In genomic region chr1:208409171-208409570, GRCh38 we compare ENCODE assay signal across 17 cellular contexts.
DNase-seq lines count a peak whose midpoint lies in the region; ATAC-seq and TF ChIP-seq lines count a peak whose summit lies in the region.
"Had no signal": no experiment of that assay in that cellular context is flagged by ENCODE, and none has a peak within 500 bp of the region (broad histone marks: within the 10 kb centered on the region; RNA-seq: fewer than 3 reads in every experiment).

No MANE protein-coding gene starts in this region.

- no peaks in the 10 kb centered on the region for H3K36me3 Mint-ChIP-seq in activated CD8-positive, alpha-beta memory T cell treated with anti-CD3 and anti-CD28 coated beads, Interleukin-2, amount 10 ng/mL, durations not matched to agents 7 days and 5 days
- H3K36me3 Mint-ChIP-seq: CD4-positive, CD25-positive, alpha-beta regulatory T cell had no signal

- H3K27me3 Mint-ChIP-seq in activated CD8-positive, alpha-beta memory T cell treated with anti-CD3 and anti-CD28 coated beads, Interleukin-2, amount 10 ng/mL, durations not matched to agents 7 days and 5 days, result peaks cover 5% of the 10 kb centered on the region
- H3K27me3 Mint-ChIP-seq: CD4-positive, CD25-positive, alpha-beta regulatory T cell had no signal

- no peak overlapping the region for H3K27ac Mint-ChIP-seq in activated CD8-positive, alpha-beta memory T cell treated with anti-CD3 and anti-CD28 coated beads, Interleukin-2, amount 10 ng/mL, durations not matched to agents 7 days and 5 days
- H3K27ac Mint-ChIP-seq: CD4-positive, CD25-positive, alpha-beta regulatory T cell; HFFc6 had no signal

- in situ Hi-C loops in ACHN (cut with HindIII; ENCODE audit: low pct_ligation_motif_present, low pct_unique_long_range_greater_than_20kb, low sequenced_read_pairs), result no loop called here

- H3K4me3 Mint-ChIP-seq in activated CD8-positive, alpha-beta memory T cell treated with anti-CD3 and anti-CD28 coated beads, Interleukin-2, amount 10 ng/mL, durations not matched to agents 7 days and 5 days, result no peak overlapping the region
- H3K4me3 Mint-ChIP-seq: CD4-positive, CD25-positive, alpha-beta regulatory T cell; HFFc6 had no signal

- TF ChIP-seq CTCF in AG09309 (IDR thresholded peaks at IDR 0.05; ENCODE audit: control insufficient read depth, insufficient read depth, low read depth, low read length, missing control alignments), result no peak

- ATAC-seq in SK-N-SH treated with all-trans-retinoic acid at 6 μM for 48 hours (peak; percentile 97), HG03159 (IDR thresholded peaks at IDR 0.05; ENCODE audit: unreplicated experiment) (no peak)
- no peak for ATAC-seq in activated CD8-positive, alpha-beta memory T cell treated with anti-CD3 and anti-CD28 coated beads, Interleukin-2, amount 10 ng/mL, durations not matched to agents 7 days and 5 days

- CTCF ChIA-PET in activated CD8-positive, alpha-beta memory T cell treated with anti-CD3 and anti-CD28 coated beads, Interleukin-2, amount 10 ng/mL, durations not matched to agents 7 days and 5 days (lab: Charles Lee), result no interaction called here

- no peaks in the 10 kb centered on the region for H3K9me3 Mint-ChIP-seq in activated CD8-positive, alpha-beta memory T cell treated with anti-CD3 and anti-CD28 coated beads, Interleukin-2, amount 10 ng/mL, durations not matched to agents 7 days and 5 days (ENCODE audit: low read depth)
- H3K9me3 Mint-ChIP-seq: HFFc6 had no signal

- no peak overlapping the region for H3K4me3 ChIP-seq in AG09309 (ENCODE audit: control insufficient read depth, low read depth, low read length)
- H3K4me3 ChIP-seq: BLaER1 treated with 17β-estradiol and CSF1 and Interleukin-3, amounts not matched to agents 10 nM and 100 nM; HAP-1 had no signal

- H3K4me1 Mint-ChIP-seq in activated CD8-positive, alpha-beta memory T cell treated with anti-CD3 and anti-CD28 coated beads, Interleukin-2, amount 10 ng/mL, durations not matched to agents 7 days and 5 days, result no peaks in the 10 kb centered on the region
- H3K4me1 Mint-ChIP-seq: CD4-positive, CD25-positive, alpha-beta regulatory T cell had no signal

- DNase-seq in AG09309 (ENCODE audit: low read depth), result peak; percentile 7
- DNase-seq in EL, result peak; percentile 3
- DNase-seq in fibroblast of peridontal ligament (ENCODE audit: extremely low read depth), result peak; percentile 30
- DNase-seq in ACHN, result no peak
- DNase-seq in activated CD8-positive, alpha-beta memory T cell treated with anti-CD3 and anti-CD28 coated beads, Interleukin-2, amount 10 ng/mL, durations not matched to agents 7 days and 5 days, result no peak
- DNase-seq: AML-193; Calu3; CD4-positive, CD25-positive, alpha-beta regulatory T cell; DMS 273 treated with DMSO at 0.1 percent for 48 hours; DMS79; GDM1; GOT3; HFFc6 had no signal

TF ChIP-seq in SK-N-SH treated with all-trans-retinoic acid at 6 μM for 48 hours, 23 proteins besides CTCF, POLR2A, EP300 and RAD21:
- no peak for TF ChIP-seq CSRNP3 (CRISPR knock-in tag; IDR thresholded peaks at IDR 0.05)
- no peak for TF ChIP-seq ZNF565 (CRISPR knock-in tag; conservative IDR thresholded peaks at IDR 0.05; ENCODE audit: low read depth)
- TF ChIP-seq ZC3H10 (CRISPR knock-in tag; IDR thresholded peaks at IDR 0.05), result no peak
- no peak for TF ChIP-seq POU6F1 (CRISPR knock-in tag; IDR thresholded peaks at IDR 0.05; ENCODE audit: borderline replicate concordance, low read depth)
- TF ChIP-seq TOX (CRISPR knock-in tag; IDR thresholded peaks at IDR 0.05; ENCODE audit: borderline replicate concordance), result peak; percentile 89

Comparison
In these comparisons a context has a peak if more than half of its experiments do, and no peak if none do; other contexts are left out.
1. DNase-seq: peak in AG09309 (single experiment), EL (single experiment) and fibroblast of peridontal ligament (single experiment); none in ACHN (single experiment) and activated CD8-positive, alpha-beta memory T cell treated with anti-CD3 and anti-CD28 coated beads, Interleukin-2, amount 10 ng/mL, durations not matched to agents 7 days and 5 days (single experiment).